In genomic region chr10:110900983-110901382, GRCh38 we compare ENCODE assay signal across 21 cellular contexts.
"Had no signal": no experiment of that assay in that cellular context is flagged by ENCODE, and none has a peak within 500 bp of the region (broad histone marks: within the 10 kb centered on the region; RNA-seq: fewer than 3 reads in every experiment).

No MANE protein-coding gene starts in this region.

- H3K27ac Mint-ChIP-seq: activated T-helper 2 cell treated with anti-CD3 and anti-CD28 coated beads, Interferon-gamma antibody, Interleukin-2, Interleukin-4, amounts not matched to agents 10 μg/mL and 5 μg/mL and 100 μg/mL, durations not matched to agents 14 hours and 24 hours and 36 hours; T-helper 1 cell treated with Interleukin-12 subunit alpha and Interleukin-12 subunit beta and Interleukin-4 antibody, amounts not matched to agents 30 μg/mL and 1 μg/mL, for 36 hours had no signal

- DNase-seq: activated CD4-positive, alpha-beta T cell treated with anti-CD3 and anti-CD28 coated beads, Interleukin-2, amount 50 U/mL, for 1 hour; activated CD4-positive, CD25-positive, alpha-beta regulatory T cell treated with anti-CD3 and anti-CD28 coated beads, Interleukin-2, amount 50 U/mL, for 72 hours; activated naive CD4-positive, alpha-beta T cell treated with Interleukin-2 at 50 U/mL for 16 hours; dermis blood vessel endothelial cell; effector memory CD4-positive, alpha-beta T cell; mesenchymal stem cell; mucosa of descending colon; naive B cell; stimulated activated CD4-positive, alpha-beta T cell treated with anti-CD3 and anti-CD28 coated beads, Interleukin-2, amount 100 ng/mL, for 24 hours; transverse colon; uterus had no signal

- H3K9me3 Mint-ChIP-seq: activated T-helper 2 cell treated with anti-CD3 and anti-CD28 coated beads, Interferon-gamma antibody, Interleukin-2, Interleukin-4, amounts not matched to agents 10 μg/mL and 5 μg/mL and 100 μg/mL, durations not matched to agents 14 hours and 24 hours and 36 hours; naive B cell; neural crest cell; stimulated activated naive CD8-positive, alpha-beta T cell treated with anti-CD3 and anti-CD28 coated beads, Interleukin-15, amount 100 ng/mL, for 72 hours; T-helper 1 cell treated with Interleukin-12 subunit alpha and Interleukin-12 subunit beta and Interleukin-4 antibody, amounts not matched to agents 30 μg/mL and 1 μg/mL, for 36 hours had no signal

- FAIRE-seq: bronchial epithelial cell had no signal

- H3K36me3 ChIP-seq: prostate gland, uterus had no signal

- ATAC-seq: mucosa of descending colon had no signal

- H3K27me3 ChIP-seq: ascending aorta, right atrium auricular region, suprapubic skin, transverse colon, uterus had no signal

- H3K27ac ChIP-seq: ascending aorta, prostate gland, right atrium auricular region, uterus, VCaP had no signal

- H3K9me3 ChIP-seq: ascending aorta, mucosa of descending colon, prostate gland, right atrium auricular region, suprapubic skin, transverse colon, uterus had no signal

- H3K4me3 ChIP-seq: ascending aorta, mucosa of descending colon, prostate gland, right atrium auricular region, suprapubic skin, transverse colon, uterus had no signal

- H3K4me1 ChIP-seq: ascending aorta, prostate gland, right atrium auricular region had no signal

- H3K4me3 Mint-ChIP-seq: naive B cell; neural crest cell; T-helper 1 cell treated with Interleukin-12 subunit alpha and Interleukin-12 subunit beta and Interleukin-4 antibody, amounts not matched to agents 30 μg/mL and 1 μg/mL, for 36 hours had no signal

- H3K4me1 Mint-ChIP-seq: neural crest cell had no signal
